In the genomic region with DNA sequence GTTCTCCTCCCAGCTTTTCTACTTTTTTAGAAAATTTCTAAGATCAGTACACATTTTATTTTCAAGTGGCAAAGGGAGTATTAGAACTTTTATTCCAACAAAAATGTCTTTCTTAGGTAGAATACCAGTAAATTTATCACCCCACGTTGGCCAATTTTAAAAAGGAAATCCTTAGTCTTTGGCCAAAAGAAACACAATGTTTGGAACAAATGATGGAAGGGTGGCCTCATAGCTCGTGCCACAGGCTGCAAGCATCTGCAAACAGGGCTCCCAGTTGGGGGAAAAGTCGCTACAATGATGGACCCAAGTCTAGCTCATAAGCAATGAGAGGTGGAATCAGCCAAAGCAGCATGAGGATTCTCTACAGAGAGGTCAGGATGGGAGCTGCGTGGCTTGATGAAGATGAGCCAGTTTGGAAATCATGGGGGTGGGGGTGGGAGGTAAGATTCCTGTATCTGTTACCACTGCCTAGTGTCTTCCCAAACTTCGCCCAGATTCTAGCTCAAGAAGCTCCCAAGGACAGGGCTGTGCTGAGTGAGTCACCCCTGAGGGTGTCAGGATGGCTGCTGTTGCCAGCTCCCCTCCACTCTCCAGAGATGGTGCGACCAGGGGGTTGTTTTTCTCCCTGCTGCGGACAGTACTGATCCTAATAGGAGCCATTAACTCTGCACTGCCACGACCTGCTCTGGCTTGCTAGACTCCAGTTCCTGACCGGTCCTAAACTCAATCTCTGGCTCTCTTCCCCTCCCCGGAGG, we compare ENCODE assay signal across 20 cellular contexts.
DNase-seq lines count a peak whose midpoint lies in the region; ATAC-seq and TF ChIP-seq lines count a peak whose summit lies in the region.
"Had no signal": no experiment of that assay in that cellular context is flagged by ENCODE, and none has a peak within 500 bp of the region (broad histone marks: within the 10 kb centered on the region; RNA-seq: fewer than 3 reads in every experiment).

No MANE protein-coding gene starts in this region.

- CTCF ChIA-PET in activated CD4-positive, alpha-beta memory T cell treated with anti-CD3 and anti-CD28 coated beads, Interleukin-2, amount 10 ng/mL, durations not matched to agents 7 days and 5 days (lab: Charles Lee): interaction anchor here (0.8 to 3.3 kb wide), 3 partner anchors 10 to 56 kb away, joined by 3 to 15 read pairs (median 3); no protein-coding TSS in a partner anchor
- CTCF ChIA-PET in activated CD4-positive, alpha-beta memory T cell treated with anti-CD3 and anti-CD28 coated beads for 36 hours (lab: Charles Lee): interaction anchor here (1.7 kb wide), 1 partner anchor 56 kb away, joined by 7 read pairs; no protein-coding TSS in a partner anchor
- CTCF ChIA-PET in CD8-positive, alpha-beta memory T cell (lab: Charles Lee): no interaction called here

- TF ChIP-seq CTCF in foreskin fibroblast (IDR thresholded peaks at IDR 0.05; ENCODE audit: low read depth, low read length) (no peak), vagina (IDR thresholded peaks at IDR 0.05) (no peak), gastroesophageal sphincter (IDR thresholded peaks at IDR 0.05) (no peak)

- H3K27ac Mint-ChIP-seq in activated CD4-positive, alpha-beta memory T cell treated with anti-CD3 and anti-CD28 coated beads, Interleukin-2, amount 10 ng/mL, durations not matched to agents 7 days and 5 days: peak overlapping the region; percentile 89
- no peak overlapping the region for H3K27ac Mint-ChIP-seq in activated CD4-positive, alpha-beta memory T cell treated with anti-CD3 and anti-CD28 coated beads for 36 hours
- peak overlapping the region; percentile 37 for H3K27ac Mint-ChIP-seq in T-helper 17 cell
- peak overlapping the region in 1 of 8 donors; percentile 75 for H3K27ac Mint-ChIP-seq in CD8-positive, alpha-beta memory T cell
- H3K27ac Mint-ChIP-seq: activated naive CD8-positive, alpha-beta T cell treated with anti-CD3 and anti-CD28 coated beads, Interleukin-2, amount 50 U/mL, for 24 hours; stimulated activated naive CD8-positive, alpha-beta T cell treated with anti-CD3 and anti-CD28 coated beads, Interleukin-15, Interleukin-2, amounts not matched to agents 100 ng/mL and 50 ng/mL, for 24 hours had no signal

- H3K27me3 ChIP-seq in vagina (no peaks in the 10 kb centered on the region), gastroesophageal sphincter (no peaks in the 10 kb centered on the region)
- H3K27me3 ChIP-seq in CD8-positive, alpha-beta memory T cell (ENCODE audit: insufficient read depth, low read length, poor library complexity, severe bottlenecking): no peaks in the 10 kb centered on the region
- H3K27me3 ChIP-seq: dorsolateral prefrontal cortex, neutrophil, transverse colon had no signal

- H3K27ac ChIP-seq in vagina (peak overlapping the region; percentile 49), gastroesophageal sphincter (no peak overlapping the region)
- no peak overlapping the region for H3K27ac ChIP-seq in CD8-positive, alpha-beta memory T cell (ENCODE audit: low read depth, low read length)
- H3K27ac ChIP-seq: neutrophil, transverse colon had no signal

- no peaks in the 10 kb centered on the region for H3K27me3 Mint-ChIP-seq in activated CD4-positive, alpha-beta memory T cell treated with anti-CD3 and anti-CD28 coated beads, Interleukin-2, amount 10 ng/mL, durations not matched to agents 7 days and 5 days
- no peaks in the 10 kb centered on the region for H3K27me3 Mint-ChIP-seq in activated CD4-positive, alpha-beta memory T cell treated with anti-CD3 and anti-CD28 coated beads for 36 hours
- no peaks in the 10 kb centered on the region for H3K27me3 Mint-ChIP-seq in T-helper 17 cell
- H3K27me3 Mint-ChIP-seq in CD8-positive, alpha-beta memory T cell: peaks cover 0 to 2% of the 10 kb centered on the region in 2 donors
- H3K27me3 Mint-ChIP-seq: activated naive CD8-positive, alpha-beta T cell treated with anti-CD3 and anti-CD28 coated beads, Interleukin-2, amount 50 U/mL, for 24 hours; stimulated activated naive CD8-positive, alpha-beta T cell treated with anti-CD3 and anti-CD28 coated beads, Interleukin-15, Interleukin-2, amounts not matched to agents 100 ng/mL and 50 ng/mL, for 24 hours had no signal

- peaks cover 12% of the 10 kb centered on the region for H3K36me3 Mint-ChIP-seq in activated CD4-positive, alpha-beta memory T cell treated with anti-CD3 and anti-CD28 coated beads, Interleukin-2, amount 10 ng/mL, durations not matched to agents 7 days and 5 days (ENCODE audit: low read depth)
- peaks cover 2% of the 10 kb centered on the region for H3K36me3 Mint-ChIP-seq in activated CD4-positive, alpha-beta memory T cell treated with anti-CD3 and anti-CD28 coated beads for 36 hours
- peaks cover 4% of the 10 kb centered on the region for H3K36me3 Mint-ChIP-seq in T-helper 17 cell (ENCODE audit: low read depth)
- H3K36me3 Mint-ChIP-seq in CD8-positive, alpha-beta memory T cell: peaks cover 0 to 8% (median 6%) of the 10 kb centered on the region in 3 donors

- H3K36me3 ChIP-seq in vagina: peaks cover 0 to 22% of the 10 kb centered on the region in 2 donors
- no peaks in the 10 kb centered on the region for H3K36me3 ChIP-seq in CD8-positive, alpha-beta memory T cell (ENCODE audit: insufficient read depth, low read length)
- peaks cover 0 to 68% of the 10 kb centered on the region in 2 donors for H3K36me3 ChIP-seq in gastroesophageal sphincter
- H3K36me3 ChIP-seq: neutrophil, transverse colon had no signal

- WGBS in gastroesophageal sphincter (ENCODE audit: low coverage in 1 of 2), 2 donors: 69 to 87% methylated on average over 4 to 7 of the region's 10 CpGs

- H3K9me3 ChIP-seq in T-helper 17 cell (ENCODE audit: control insufficient read depth, low read length, poor library complexity, severe bottlenecking) (no peaks in the 10 kb centered on the region), vagina (no peaks in the 10 kb centered on the region), gastroesophageal sphincter (no peaks in the 10 kb centered on the region)
- H3K9me3 ChIP-seq in CD8-positive, alpha-beta memory T cell (ENCODE audit: low read length): no peaks in the 10 kb centered on the region
- H3K9me3 ChIP-seq: neutrophil, transverse colon had no signal

- H3K4me1 Mint-ChIP-seq in activated CD4-positive, alpha-beta memory T cell treated with anti-CD3 and anti-CD28 coated beads, Interleukin-2, amount 10 ng/mL, durations not matched to agents 7 days and 5 days: peaks cover 45% of the 10 kb centered on the region
- H3K4me1 Mint-ChIP-seq in activated CD4-positive, alpha-beta memory T cell treated with anti-CD3 and anti-CD28 coated beads for 36 hours (ENCODE audit: low read depth): peaks cover 23% of the 10 kb centered on the region
- H3K4me1 Mint-ChIP-seq in T-helper 17 cell: peaks cover 18% of the 10 kb centered on the region
- H3K4me1 Mint-ChIP-seq in CD8-positive, alpha-beta memory T cell: peaks cover 0 to 5% (median 4%) of the 10 kb centered on the region in 3 donors

- DNase-seq in activated CD4-positive, alpha-beta memory T cell treated with anti-CD3 and anti-CD28 coated beads, Interleukin-2, amount 10 ng/mL, durations not matched to agents 7 days and 5 days: no peak
- no peak for DNase-seq in activated CD4-positive, alpha-beta memory T cell treated with anti-CD3 and anti-CD28 coated beads for 36 hours
- no peak for DNase-seq in T-helper 17 cell
- DNase-seq in foreskin fibroblast: peak; percentile 28 to 61
- no peak for DNase-seq in vagina (ENCODE audit: extremely low spot score in 2 of 2)
- DNase-seq in T1000 (lab: John Stamatoyannopoulos, UW): no peak
- DNase-seq in CD8-positive, alpha-beta memory T cell: no peak
- DNase-seq: activated naive CD8-positive, alpha-beta T cell treated with anti-CD3 and anti-CD28 coated beads, Interleukin-2, amount 50 U/mL, for 24 hours; C1 segment of cervical spinal cord; dorsolateral prefrontal cortex; GF-D8; NCI-H146; NCI-H82; retina; T-helper 9 cell; transverse colon had no signal

- no peak for TF ChIP-seq POLR2A in vagina (IDR thresholded peaks at IDR 0.05)
- TF ChIP-seq POLR2A in gastroesophageal sphincter (IDR thresholded peaks at IDR 0.05): no peak

- H3K4me3 ChIP-seq in foreskin fibroblast (ENCODE audit: low read depth in 1 of 2, low read length in 2 of 2): no peak overlapping the region
- no peak overlapping the region for H3K4me3 ChIP-seq in vagina
- H3K4me3 ChIP-seq in CD8-positive, alpha-beta memory T cell (ENCODE audit: low read length): no peak overlapping the region
- H3K4me3 ChIP-seq in gastroesophageal sphincter: no peak overlapping the region
- H3K4me3 ChIP-seq: dorsolateral prefrontal cortex, transverse colon had no signal

- POLR2A ChIA-PET in activated CD4-positive, alpha-beta memory T cell treated with anti-CD3 and anti-CD28 coated beads, Interleukin-2, amount 10 ng/mL, durations not matched to agents 7 days and 5 days (lab: Charles Lee): interaction anchor here (0.6 to 4.2 kb wide), 9 partner anchors 7 to 243 kb away, joined by 3 to 28 read pairs (median 5); a partner anchor contains a TSS
- POLR2A ChIA-PET in activated CD4-positive, alpha-beta memory T cell treated with anti-CD3 and anti-CD28 coated beads for 36 hours (lab: Charles Lee): interaction anchor here (0.6 to 1.7 kb wide), 5 partner anchors 12 to 243 kb away, joined by 3 to 7 read pairs (median 4); no protein-coding TSS in a partner anchor
- POLR2A ChIA-PET in CD8-positive, alpha-beta memory T cell (lab: Charles Lee): no interaction called here

- H3K4me1 ChIP-seq in vagina: peaks cover 59% of the 10 kb centered on the region
- no peaks in the 10 kb centered on the region for H3K4me1 ChIP-seq in CD8-positive, alpha-beta memory T cell (ENCODE audit: insufficient read depth, low read length)
- peaks cover 0 to 27% (median 6%) of the 10 kb centered on the region in 3 donors for H3K4me1 ChIP-seq in gastroesophageal sphincter

- H3K9me3 Mint-ChIP-seq in activated CD4-positive, alpha-beta memory T cell treated with anti-CD3 and anti-CD28 coated beads, Interleukin-2, amount 10 ng/mL, durations not matched to agents 7 days and 5 days: no peaks in the 10 kb centered on the region
- H3K9me3 Mint-ChIP-seq in activated CD4-positive, alpha-beta memory T cell treated with anti-CD3 and anti-CD28 coated beads for 36 hours: no peaks in the 10 kb centered on the region
- no peaks in the 10 kb centered on the region for H3K9me3 Mint-ChIP-seq in CD8-positive, alpha-beta memory T cell
- H3K9me3 Mint-ChIP-seq: activated naive CD8-positive, alpha-beta T cell treated with anti-CD3 and anti-CD28 coated beads, Interleukin-2, amount 50 U/mL, for 24 hours; stimulated activated naive CD8-positive, alpha-beta T cell treated with anti-CD3 and anti-CD28 coated beads, Interleukin-15, Interleukin-2, amounts not matched to agents 100 ng/mL and 50 ng/mL, for 24 hours had no signal

- no peak overlapping the region for H3K4me3 Mint-ChIP-seq in activated CD4-positive, alpha-beta memory T cell treated with anti-CD3 and anti-CD28 coated beads, Interleukin-2, amount 10 ng/mL, durations not matched to agents 7 days and 5 days
- H3K4me3 Mint-ChIP-seq in activated CD4-positive, alpha-beta memory T cell treated with anti-CD3 and anti-CD28 coated beads for 36 hours: no peak overlapping the region
- no peak overlapping the region for H3K4me3 Mint-ChIP-seq in T-helper 17 cell
- H3K4me3 Mint-ChIP-seq in CD8-positive, alpha-beta memory T cell: no peak overlapping the region
- H3K4me3 Mint-ChIP-seq: activated naive CD8-positive, alpha-beta T cell treated with anti-CD3 and anti-CD28 coated beads, Interleukin-2, amount 50 U/mL, for 24 hours; stimulated activated naive CD8-positive, alpha-beta T cell treated with anti-CD3 and anti-CD28 coated beads, Interleukin-15, Interleukin-2, amounts not matched to agents 100 ng/mL and 50 ng/mL, for 24 hours had no signal

- TF ChIP-seq EP300 in gastroesophageal sphincter (IDR thresholded peaks at IDR 0.05): no peak

- no peak for ATAC-seq in T-helper 17 cell
- ATAC-seq in gastroesophageal sphincter: no peak
- ATAC-seq: activated CD4-positive, CD25-positive, alpha-beta regulatory T cell treated with anti-CD3 and anti-CD28 coated beads, Interleukin-2, amount 50 U/mL, for 24 hours; activated naive CD8-positive, alpha-beta T cell treated with anti-CD3 and anti-CD28 coated beads, Interleukin-2, amount 50 U/mL, for 24 hours had no signal

- intact Hi-C loops in activated CD4-positive, alpha-beta memory T cell treated with anti-CD3 and anti-CD28 coated beads for 36 hours (cut with micrococcal nuclease): no loop called here
- intact Hi-C loops in vagina (cut with DNase I): no loop called here

Comparison
In these comparisons a context has a peak if more than half of its experiments do, and no peak if none do; other contexts are left out.
1. DNase-seq: peak in foreskin fibroblast (2 of 2); none in activated CD4-positive, alpha-beta memory T cell treated with anti-CD3 and anti-CD28 coated beads, Interleukin-2, amount 10 ng/mL, durations not matched to agents 7 days and 5 days (single experiment), activated CD4-positive, alpha-beta memory T cell treated with anti-CD3 and anti-CD28 coated beads for 36 hours (single experiment), T-helper 17 cell (0 of 3), vagina (0 of 2), T1000 (single experiment) and CD8-positive, alpha-beta memory T cell (0 of 5).